Comparison of ENCODE assay signal across 8 cellular contexts in genomic region chr2:238060096-238060541, GRCh38. TPM values are rescaled to one million over a fixed set of nuclear protein-coding genes. Genes with fewer than 3 reads are reported as not detected.
DNase-seq lines count a peak whose midpoint lies in the region; ATAC-seq and TF ChIP-seq lines count a peak whose summit lies in the region.

No MANE protein-coding gene starts in this region.

- H3K36me3 ChIP-seq in BLaER1 treated with 17β-estradiol and CSF1 and Interleukin-3, amounts not matched to agents 10 nM and 100 nM = peaks cover 3 to 19% (median 14%) of the 10 kb centered on the region in 11 experiments; a peak in 21 of 22 replicates
- H3K36me3 ChIP-seq in iPS-20b (ENCODE audit: insufficient read depth, low read depth, low read length) (peaks cover 17% of the 10 kb centered on the region), suprapubic skin (no peaks in the 10 kb centered on the region)

- no peak for TF ChIP-seq POLR2A in suprapubic skin (IDR thresholded peaks at IDR 0.05)

- no peak for TF ChIP-seq CTCF in HL-60 (IDR thresholded peaks at IDR 0.05; ENCODE audit: insufficient read depth, low read length)
- no peak for TF ChIP-seq CTCF in suprapubic skin (IDR thresholded peaks at IDR 0.05)

- H4K20me1 ChIP-seq in BLaER1 treated with 17β-estradiol and CSF1 and Interleukin-3, amounts not matched to agents 10 nM and 100 nM = no peaks in the 10 kb centered on the region; a peak in 1 of 22 replicates

- H3K4me3 ChIP-seq in BLaER1 treated with 17β-estradiol and CSF1 and Interleukin-3, amounts not matched to agents 10 nM and 100 nM = peak overlapping the region; percentile 77 to 98 (median 87)
- H3K4me3 ChIP-seq in HL-60 (replicated peaks; ENCODE audit: insufficient read depth, low read length) = peak overlapping the region; percentile 99
- peak overlapping the region; percentile 99 for H3K4me3 ChIP-seq in iPS-20b (ENCODE audit: low read length)
- peak overlapping the region; percentile 81 for H3K4me3 ChIP-seq in suprapubic skin

- peak overlapping the region; percentile 86 to 94 (median 90) for H3K9ac ChIP-seq in BLaER1 treated with 17β-estradiol and CSF1 and Interleukin-3, amounts not matched to agents 10 nM and 100 nM
- H3K9ac ChIP-seq in iPS-20b (ENCODE audit: low read depth, low read length) = peak overlapping the region; percentile 94

- peaks cover 18 to 35% (median 30%) of the 10 kb centered on the region in 10 experiments for H3K4me1 ChIP-seq in BLaER1 treated with 17β-estradiol and CSF1 and Interleukin-3, amounts not matched to agents 10 nM and 100 nM
- H3K4me1 ChIP-seq in iPS-20b (ENCODE audit: insufficient read depth, low read length) = peaks cover 5% of the 10 kb centered on the region; the same call in 1 of the 2 replicates
- H3K4me1 ChIP-seq in suprapubic skin = peaks cover 18% of the 10 kb centered on the region

- no peak for TF ChIP-seq EP300 in suprapubic skin (IDR thresholded peaks at IDR 0.05)

- H3K27me3 ChIP-seq in BLaER1 treated with 17β-estradiol and CSF1 and Interleukin-3, amounts not matched to agents 10 nM and 100 nM = no peaks in the 10 kb centered on the region
- H3K27me3 ChIP-seq in HL-60 (ENCODE audit: insufficient read depth, poor library complexity, severe bottlenecking) (no peaks in the 10 kb centered on the region), iPS-20b (ENCODE audit: insufficient read depth, low read length) (no peaks in the 10 kb centered on the region), suprapubic skin (peaks cover 4% of the 10 kb centered on the region)

- H3K4me1 Mint-ChIP-seq in activated naive CD8-positive, alpha-beta T cell (ENCODE audit: low read depth) = peaks cover 39% of the 10 kb centered on the region

- peak overlapping the region; percentile 87 to 95 (median 90) for H3K27ac ChIP-seq in BLaER1 treated with 17β-estradiol and CSF1 and Interleukin-3, amounts not matched to agents 10 nM and 100 nM
- H3K27ac ChIP-seq in HL-60 (replicated peaks) (peak overlapping the region; percentile 86), iPS-20b (ENCODE audit: low read length) (peak overlapping the region; percentile 82), suprapubic skin (peak overlapping the region; percentile 81)

- H3K9me3 Mint-ChIP-seq in activated naive CD8-positive, alpha-beta T cell (ENCODE audit: low read depth) = peaks cover 3% of the 10 kb centered on the region

- peak in 1 of 2 experiments; percentile 20 for DNase-seq in HL-60 (ENCODE audit: low read depth in 1 of 2, low spot score in 1 of 2)
- no peak for DNase-seq in suprapubic skin (ENCODE audit: low spot score in 2 of 2)

- H3K27me3 Mint-ChIP-seq in activated naive CD8-positive, alpha-beta T cell = peaks cover 11% of the 10 kb centered on the region

- H3K4me3 Mint-ChIP-seq in activated naive CD8-positive, alpha-beta T cell = peak overlapping the region; percentile 97

- H3K36me3 Mint-ChIP-seq in activated naive CD8-positive, alpha-beta T cell = peaks cover 14% of the 10 kb centered on the region

- H3K9me3 ChIP-seq in BLaER1 treated with 17β-estradiol and CSF1 and Interleukin-3, amounts not matched to agents 10 nM and 100 nM (replicated peaks in 1 of 11) = peaks cover 0 to 24% (median 8%) of the 10 kb centered on the region in 11 experiments; a peak in 10 of 22 replicates
- H3K9me3 ChIP-seq in iPS-20b (ENCODE audit: insufficient read depth, low read depth, low read length) (no peaks in the 10 kb centered on the region), suprapubic skin (no peaks in the 10 kb centered on the region)

- H3K27ac Mint-ChIP-seq in activated naive CD8-positive, alpha-beta T cell = peak overlapping the region; percentile 93

- WGBS in suprapubic skin = 1% methylated on average over 18 of the region's 18 CpGs

- ATAC-seq in GM21526 (IDR thresholded peaks at IDR 0.05; ENCODE audit: low FRiP score, unreplicated experiment) = no peak
- no peak for ATAC-seq in HG03354 (IDR thresholded peaks at IDR 0.05; ENCODE audit: poor library complexity, severe bottlenecking, unreplicated experiment)
- ATAC-seq in HG03432 (IDR thresholded peaks at IDR 0.05; ENCODE audit: unreplicated experiment) = no peak

- H3K4me2 ChIP-seq in BLaER1 treated with 17β-estradiol and CSF1 and Interleukin-3, amounts not matched to agents 10 nM and 100 nM = peak overlapping the region; percentile 82 to 95 (median 90)

RNA-seq across cellular contexts. Expression of gene SCLY, which starts 0.7 kb away (rescaled TPM):
- 10 to 100 TPM in 2 of 4 donors, 1 to 10 TPM in 2; 5.5 to 14.5 (median 9.6) TPM for total RNA-seq in suprapubic skin

RNA-seq across cellular contexts. Expression of gene ESPNL, which starts 40.0 kb away (rescaled TPM):
- under 1 TPM in 2 of 4 donors, not detected in 2; 0.25 to 0.56 TPM for total RNA-seq in suprapubic skin
